ENCODE assay signal across 24 cellular contexts in genomic region chr1:10751160-10751559, GRCh38. TPM values are rescaled to one million over a fixed set of nuclear protein-coding genes. Genes with fewer than 3 reads are reported as not detected.
DNase-seq lines count a peak whose midpoint lies in the region; ATAC-seq, FAIRE-seq and TF ChIP-seq lines count a peak whose summit lies in the region.
"Had no signal": no experiment of that assay in that cellular context is flagged by ENCODE, and none has a peak within 500 bp of the region (broad histone marks: within the 10 kb centered on the region; RNA-seq: fewer than 3 reads in every experiment).

No MANE protein-coding gene starts in this region.

- BruUV-seq in mammary epithelial cell (replicated peaks; lab: Mats Ljungman, UMichigan) = no TSS peak
- BruUV-seq in K562 (replicated peaks; lab: Mats Ljungman, UMichigan) = no TSS peak

- CTCF ChIA-PET in mammary epithelial cell (lab: Charles Lee; ENCODE audit: low non-redundant PET) (no interaction called here), K562 (lab: Yijun Ruan, JAX; ENCODE audit: low intra/inter-chr PET ratio) (no interaction called here)
- CTCF ChIA-PET in naive thymus-derived CD4-positive, alpha-beta T cell (lab: Charles Lee) = no interaction called here

- H4K20me1 ChIP-seq in mammary epithelial cell (ENCODE audit: insufficient read depth, low read length) (no peaks in the 10 kb centered on the region), K562 (replicated peaks; ENCODE audit: control insufficient read depth, insufficient read depth, low read length) (peaks cover 11% of the 10 kb centered on the region)

- WGBS in mammary epithelial cell (ENCODE audit: low coverage, missing lambda C conversion rate) = 81% methylated on average over 4 of the region's 4 CpGs
- WGBS in K562 (ENCODE audit: insufficient coverage, low coverage, missing lambda C conversion rate) = 2% methylated on average over 4 of the region's 4 CpGs

- H3K9me3 ChIP-seq in breast epithelium = no peaks in the 10 kb centered on the region
- H3K9me3 ChIP-seq in mammary epithelial cell (replicated peaks; ENCODE audit: insufficient read depth, low read length) = no peaks in the 10 kb centered on the region
- H3K9me3 ChIP-seq in K562 (replicated peaks; ENCODE audit: control insufficient read depth, insufficient read depth, low read depth, low read length) = 0 out of 2 replicates have a peak, but pooled peaks cover 5% of the 10 kb centered on the region
- no peaks in the 10 kb centered on the region for H3K9me3 ChIP-seq in naive thymus-derived CD4-positive, alpha-beta T cell (ENCODE audit: control insufficient read depth in 2 of 3, low read length in 3 of 3)
- H3K9me3 ChIP-seq: A549, Caco-2 had no signal

- dilution Hi-C loops in mammary epithelial cell (cut with HindIII; ENCODE audit: low sequenced_read_pairs) = no loop called here

- H3K4me2 ChIP-seq in mammary epithelial cell (ENCODE audit: insufficient read depth, low read depth, low read length) (no peak overlapping the region), K562 (ENCODE audit: insufficient read depth, low read length) (no peak overlapping the region)
- H3K4me2 ChIP-seq: A549, GM23338 had no signal

- peak; percentile 32; the same call in 1 of the 3 replicates for ATAC-seq in K562
- ATAC-seq in HG02973 (IDR thresholded peaks at IDR 0.05; ENCODE audit: unreplicated experiment) = no peak
- no peak for ATAC-seq in naive thymus-derived CD4-positive, alpha-beta T cell
- ATAC-seq: A549, GM23338, HCT116 had no signal

- H3K4me3 ChIP-seq in breast epithelium (no peak overlapping the region), mammary epithelial cell (replicated peaks in 1 of 3; ENCODE audit: insufficient read depth in 1 of 3, low read depth in 2 of 3, low read length in 3 of 3) (no peak overlapping the region), H7 (ENCODE audit: insufficient read depth, low read depth, low read length) (no peak overlapping the region), K562 (no peak overlapping the region)
- no peak overlapping the region for H3K4me3 ChIP-seq in naive thymus-derived CD4-positive, alpha-beta T cell (ENCODE audit: low read length)
- H3K4me3 ChIP-seq: A549, GM23338 had no signal

- POLR2A ChIA-PET in K562 (lab: Yijun Ruan, JAX) = interaction anchor here (0.5 to 1.0 kb wide), 5 partner anchors 9 to 1145 kb away, joined by 3 to 4 read pairs (median 3); no protein-coding TSS in a partner anchor
- POLR2A ChIA-PET in naive thymus-derived CD4-positive, alpha-beta T cell (lab: Charles Lee) = no interaction called here

- in situ Hi-C loops in mammary epithelial cell (cut with MboI; ENCODE audit: low sequenced_read_pairs in 2 of 2) (no loop called here), K562 (cut with MboI) (no loop called here)

- H3K36me3 Mint-ChIP-seq in progenitor cell of endocrine pancreas (ENCODE audit: insufficient read depth) (no peaks in the 10 kb centered on the region), HFFc6 (ENCODE audit: low read depth) (no peaks in the 10 kb centered on the region)
- H3K36me3 Mint-ChIP-seq in naive thymus-derived CD4-positive, alpha-beta T cell = no peaks in the 10 kb centered on the region

- TF ChIP-seq EP300 in K562 (IDR thresholded peaks at IDR 0.05; ENCODE audit: low read length) = no peak

- no peak for TF ChIP-seq RAD21 in K562 (CRISPR knock-in tag; conservative IDR thresholded peaks at IDR 0.05 in 1 of 2, IDR thresholded peaks at IDR 0.05 in 1 of 2)

- H3K27me3 Mint-ChIP-seq in progenitor cell of endocrine pancreas (peaks cover 3% of the 10 kb centered on the region), HFFc6 (ENCODE audit: insufficient read depth) (peaks cover 50% of the 10 kb centered on the region)
- H3K27me3 Mint-ChIP-seq in naive thymus-derived CD4-positive, alpha-beta T cell = peaks cover 0 to 3% (median 0%) of the 10 kb centered on the region in 5 donors
- H3K27me3 Mint-ChIP-seq: CD4-positive, alpha-beta T cell had no signal

- TF ChIP-seq CTCF in breast epithelium (IDR thresholded peaks at IDR 0.05) (no peak), mammary epithelial cell (conservative IDR thresholded peaks at IDR 0.05 in 1 of 2, IDR thresholded peaks at IDR 0.05 in 1 of 2; ENCODE audit: extremely low read depth in 1 of 2, insufficient read depth in 1 of 2, low read depth in 1 of 2, low read length in 2 of 2) (no peak), K562 (IDR thresholded peaks at IDR 0.05 in 2 of 3, conservative IDR thresholded peaks at IDR 0.05 in 1 of 3; ENCODE audit: insufficient read depth in 2 of 3, low read depth in 1 of 3, low read length in 3 of 3) (peak; percentile 20 to 71 (median 43); a peak in 4 of 6 replicates), progenitor cell of endocrine pancreas (IDR thresholded peaks at IDR 0.05; ENCODE audit: unreplicated experiment) (no peak), HFFc6 (IDR thresholded peaks at IDR 0.05) (no peak)

- H3K79me2 ChIP-seq in mammary epithelial cell (ENCODE audit: insufficient read depth, low read length) = no peaks in the 10 kb centered on the region
- no peaks in the 10 kb centered on the region for H3K79me2 ChIP-seq in K562 (ENCODE audit: control insufficient read depth, insufficient read depth, low read length)

- H2AFZ ChIP-seq in mammary epithelial cell (ENCODE audit: low read depth, low read length) (no peak overlapping the region), K562 (ENCODE audit: low read depth, low read length) (no peak overlapping the region)
- H2AFZ ChIP-seq: GM23338 had no signal

- intact Hi-C loops in breast epithelium (cut with DNase I; ENCODE audit: low total_unique reads) (no loop called here), mammary epithelial cell (cut with micrococcal nuclease) (no loop called here), K562 (cut with micrococcal nuclease) (no loop called here)
- intact Hi-C loops in naive thymus-derived CD4-positive, alpha-beta T cell (cut with micrococcal nuclease) = no loop called here

- H3K27ac ChIP-seq in breast epithelium = peak overlapping the region; percentile 20 to 43
- H3K27ac ChIP-seq in mammary epithelial cell (ENCODE audit: insufficient read depth, low read depth, low read length) = no peak overlapping the region
- H3K27ac ChIP-seq in K562 (ENCODE audit: extremely low read depth, low read depth, low read length) = no peak overlapping the region
- H3K27ac ChIP-seq in naive thymus-derived CD4-positive, alpha-beta T cell (ENCODE audit: low read depth, low read length) = no peak overlapping the region
- H3K27ac ChIP-seq: 22Rv1, A549, C4-2B, HL-60 had no signal

- no peaks in the 10 kb centered on the region for H3K9me1 ChIP-seq in K562 (ENCODE audit: control insufficient read depth, insufficient read depth, low read length)

- H3K9ac ChIP-seq in mammary epithelial cell (ENCODE audit: insufficient read depth, low read length) = no peak overlapping the region
- no peak overlapping the region for H3K9ac ChIP-seq in K562 (ENCODE audit: insufficient read depth in 1 of 2, low read depth in 2 of 2, low read length in 2 of 2)

- FAIRE-seq in K562 (lab: Jason Lieb, UNC) = no peak
- FAIRE-seq: A549, GM12892, GM18507, H54 had no signal

- no peaks in the 10 kb centered on the region for H3K36me3 ChIP-seq in breast epithelium
- H3K36me3 ChIP-seq in mammary epithelial cell (ENCODE audit: insufficient read depth, low read length) = no peaks in the 10 kb centered on the region
- no peaks in the 10 kb centered on the region for H3K36me3 ChIP-seq in H7 (replicated peaks; ENCODE audit: control insufficient read depth, insufficient read depth, low read length)
- no peaks in the 10 kb centered on the region for H3K36me3 ChIP-seq in K562 (ENCODE audit: control insufficient read depth, insufficient read depth, low read length)
- H3K36me3 ChIP-seq in naive thymus-derived CD4-positive, alpha-beta T cell (ENCODE audit: control insufficient read depth in 2 of 3, insufficient read depth in 3 of 3, low read length in 3 of 3) = no peaks in the 10 kb centered on the region

- H3K4me1 Mint-ChIP-seq in progenitor cell of endocrine pancreas (ENCODE audit: low read depth) (peaks cover 12% of the 10 kb centered on the region), HFFc6 (ENCODE audit: low read depth) (no peaks in the 10 kb centered on the region)
- peaks cover 0 to 8% (median 0%) of the 10 kb centered on the region in 7 donors for H3K4me1 Mint-ChIP-seq in naive thymus-derived CD4-positive, alpha-beta T cell

- H3K4me3 Mint-ChIP-seq in progenitor cell of endocrine pancreas (ENCODE audit: low read depth) = no peak overlapping the region
- no peak overlapping the region for H3K4me3 Mint-ChIP-seq in HFFc6
- no peak overlapping the region for H3K4me3 Mint-ChIP-seq in naive thymus-derived CD4-positive, alpha-beta T cell
- H3K4me3 Mint-ChIP-seq: CD4-positive, alpha-beta T cell; GM23338 had no signal

- H3K9me3 Mint-ChIP-seq in progenitor cell of endocrine pancreas (ENCODE audit: low read depth) (no peaks in the 10 kb centered on the region), HFFc6 (no peaks in the 10 kb centered on the region)
- no peaks in the 10 kb centered on the region for H3K9me3 Mint-ChIP-seq in naive thymus-derived CD4-positive, alpha-beta T cell
- H3K9me3 Mint-ChIP-seq: CD4-positive, alpha-beta T cell; GM23338 had no signal

- TF ChIP-seq POLR2A in breast epithelium (IDR thresholded peaks at IDR 0.05) (no peak), K562 (conservative IDR thresholded peaks at IDR 0.05) (no peak)

- H3K27me3 ChIP-seq in breast epithelium = peaks cover 0 to 5% of the 10 kb centered on the region in 2 donors
- no peaks in the 10 kb centered on the region for H3K27me3 ChIP-seq in mammary epithelial cell (ENCODE audit: insufficient read depth, low read length)
- H3K27me3 ChIP-seq in H7 (ENCODE audit: control insufficient read depth, insufficient read depth, low read length) = no peaks in the 10 kb centered on the region
- peaks cover 54 to 90% of the 10 kb centered on the region in 2 experiments for H3K27me3 ChIP-seq in K562 (ENCODE audit: control insufficient read depth in 2 of 2, insufficient read depth in 2 of 2, low read length in 2 of 2)
- no peaks in the 10 kb centered on the region for H3K27me3 ChIP-seq in naive thymus-derived CD4-positive, alpha-beta T cell (ENCODE audit: control insufficient read depth in 2 of 2, insufficient read depth in 2 of 2, low read length in 2 of 2)

- DNase-seq in breast epithelium (ENCODE audit: low spot score in 2 of 2) = no peak
- no peak for DNase-seq in mammary epithelial cell
- peak; percentile 56 for DNase-seq in H7
- DNase-seq in K562 (ENCODE audit: extremely low read depth in 1 of 4, low spot score in 3 of 4) = peak in 1 of 4 experiments; percentile 15
- no peak for DNase-seq in progenitor cell of endocrine pancreas (ENCODE audit: low spot score, unreplicated experiment)
- no peak for DNase-seq in HFFc6
- DNase-seq in naive thymus-derived CD4-positive, alpha-beta T cell = no peak
- DNase-seq: AML-193; Caco-2; CD4-positive, alpha-beta T cell; DMS153; DMS79; GDM1; IMR-90 had no signal

- no peaks in the 10 kb centered on the region for H3K4me1 ChIP-seq in breast epithelium
- H3K4me1 ChIP-seq in mammary epithelial cell (ENCODE audit: insufficient read depth, low read length) = peaks cover 3% of the 10 kb centered on the region
- H3K4me1 ChIP-seq in K562 (replicated peaks in 1 of 2; ENCODE audit: control insufficient read depth in 2 of 2, insufficient read depth in 2 of 2, low read length in 2 of 2) = peaks cover 0 to 9% of the 10 kb centered on the region in 2 experiments; a peak in 1 of 5 replicates
- H3K4me1 ChIP-seq in naive thymus-derived CD4-positive, alpha-beta T cell (ENCODE audit: control insufficient read depth in 2 of 2, insufficient read depth in 2 of 2, low read length in 2 of 2) = peaks cover 3 to 6% of the 10 kb centered on the region in 2 donors
- H3K4me1 ChIP-seq: A549, Caco-2 had no signal

- peak overlapping the region; percentile 37 for H3K27ac Mint-ChIP-seq in progenitor cell of endocrine pancreas
- no peak overlapping the region for H3K27ac Mint-ChIP-seq in HFFc6
- H3K27ac Mint-ChIP-seq in naive thymus-derived CD4-positive, alpha-beta T cell = no peak overlapping the region
- H3K27ac Mint-ChIP-seq: CD4-positive, alpha-beta T cell; GM23338 had no signal

RNA-seq across cellular contexts. Expression of gene CASZ1, which starts 45.3 kb away (rescaled TPM):
- 10 to 100 TPM in 2 of 3 donors, 1 to 10 TPM in 1; 1.1 to 39.1 (median 32.4) TPM for total RNA-seq in breast epithelium
- 10 to 100 TPM; 13.0 to 14.1 TPM for total RNA-seq in mammary epithelial cell
- 4.3 TPM for polyA plus RNA-seq in mammary epithelial cell
- polyA minus RNA-seq in mammary epithelial cell = 4.5 TPM
- total RNA-seq in H7 (2014; rRNA removed; shearing (Covaris generic)) = 4.8 and 5.0 TPM in 2 replicates
- 1.3 and 4.2 TPM in 2 replicates for total RNA-seq in K562 (2011; cell fraction: chromatin; rRNA removed; ENCODE audit: low replicate concordance)
- 2.4 and 2.7 TPM in 2 replicates for total RNA-seq in K562 (2011; cell fraction: nucleolus; rRNA removed)
- total RNA-seq in K562 (2011; cell fraction: nucleoplasm; rRNA removed) = 2.3 and 3.1 TPM in 2 replicates
- 1.1 and 2.2 TPM in 2 replicates for total RNA-seq in K562 (2014; rRNA removed)
- 0.19 and 0.22 TPM in 2 replicates for total RNA-seq in K562 (2014; rRNA removed; fragmentation: Illumina TruSeq; extraction: Trizol)
- 0.64 and 0.87 TPM in 2 replicates for total RNA-seq in K562 (2015; rRNA removed; fragmentation: Illumina TruSeq; extraction: Trizol)
- 2.4 and 2.8 TPM in 2 replicates for total RNA-seq in K562 (2021)
- 0.52 and 1.5 TPM in 2 replicates for polyA plus RNA-seq in K562 (2011; rRNA removed)
- polyA plus RNA-seq in K562 (2011; cell fraction: cytosol; rRNA removed) = 1.1 and 1.2 TPM in 2 replicates
- 2.4 and 3.4 TPM in 2 replicates for polyA plus RNA-seq in K562 (2011; cell fraction: nucleus; rRNA removed)
- 0.77 and 2.0 TPM in 2 replicates for polyA plus RNA-seq in K562 (2012)
- polyA plus RNA-seq in K562 (2014; fragmentation: Illumina TruSeq; extraction: Trizol) = 0.65 and 1.00 TPM in 2 replicates
- under 1 TPM in 1 of 2 experiments, not detected in 1; 0.01 TPM for polyA plus RNA-seq in K562 (2014; fragmentation: Nextera tagmentation; extraction: Ambion mirVana)
- 3.1 and 4.0 TPM in 2 replicates for polyA plus RNA-seq in K562 (2014; rRNA removed)
- polyA minus RNA-seq in K562 (2011; rRNA and poly(A)+ RNA removed) = 0.53 and 0.69 TPM in 2 replicates
- 0.38 and 1.0 TPM in 2 replicates for polyA minus RNA-seq in K562 (2011; cell fraction: cytosol; rRNA and poly(A)+ RNA removed)
- polyA minus RNA-seq in K562 (2011; cell fraction: nucleus; rRNA and poly(A)+ RNA removed) = 1.9 and 2.1 TPM in 2 replicates
- 23.6 and 28.5 TPM in 2 replicates for total RNA-seq in progenitor cell of endocrine pancreas
- under 1 TPM; 0.14 to 0.67 (median 0.43) TPM for total RNA-seq in HFFc6 (2021; fragmentation: NEBNext Ultra II Directional; extraction: Animal tissue kit (Norgen Biotek cat#: 25700))
- 10 to 100 TPM in 2 of 5 experiments, 1 to 10 TPM in 3; 5.2 to 15.9 (median 6.0) TPM for total RNA-seq in naive thymus-derived CD4-positive, alpha-beta T cell
- polyA plus RNA-seq in naive thymus-derived CD4-positive, alpha-beta T cell = 1 to 10 TPM in 1 of 2 donors, under 1 TPM in 1; 0.33 to 1.1 TPM

Comparison
In these comparisons a context has a peak if more than half of its experiments do, and no peak if none do; other contexts are left out.
1. H3K27ac ChIP-seq: peak in breast epithelium (2 of 2); none in mammary epithelial cell (single experiment), K562 (single experiment) and naive thymus-derived CD4-positive, alpha-beta T cell (single experiment).
2. CTCF ChIP-seq: peak in K562 (3 of 3); none in breast epithelium (0 of 3), mammary epithelial cell (0 of 2), progenitor cell of endocrine pancreas (single experiment) and HFFc6 (single experiment).